Comparison of ENCODE assay signal across 1 cellular context in the genomic region with DNA sequence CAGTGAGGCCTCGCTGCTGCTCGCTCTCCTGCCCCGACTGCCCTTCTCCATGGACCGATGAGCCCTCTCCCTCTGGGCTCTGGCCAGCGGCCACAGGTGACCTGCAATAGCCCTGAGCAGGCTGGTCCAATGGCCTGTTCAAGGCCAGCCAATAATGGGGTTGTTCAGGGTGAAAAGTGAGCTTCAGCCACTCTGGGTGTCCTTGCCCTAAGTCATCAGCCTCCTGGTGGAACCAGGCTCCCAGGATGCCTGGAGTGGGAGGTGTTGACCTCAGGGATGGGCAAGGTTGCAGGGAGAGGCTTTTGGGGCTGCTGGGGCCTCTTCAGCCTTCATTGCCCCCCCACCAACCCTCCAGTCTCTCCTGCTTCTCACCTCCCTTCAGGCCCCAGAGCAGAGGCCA.
A peak's percentile ranks its signal among the peaks of the same experiment; 100 is the strongest.
TF ChIP-seq lines count a peak whose summit lies in the region.

No MANE protein-coding gene starts in this region.

TF ChIP-seq in HepG2, 621 proteins besides CTCF, POLR2A, EP300 and RAD21 (continued from another document and continues in another):
- TF ChIP-seq ZNF687 (CRISPR knock-in tag; IDR thresholded peaks at IDR 0.05) (peak; percentile 79), NCOA1 (CRISPR knock-in tag; IDR thresholded peaks at IDR 0.05) (no peak), POGZ (CRISPR knock-in tag; IDR thresholded peaks at IDR 0.05) (0 out of 2 replicates have a peak, but pooled peaks have one; percentile 43), ZKSCAN5 (CRISPR knock-in tag; IDR thresholded peaks at IDR 0.05) (no peak), ZNF597 (CRISPR knock-in tag; IDR thresholded peaks at IDR 0.05) (no peak), MTA3 (CRISPR knock-in tag; IDR thresholded peaks at IDR 0.05) (no peak), KDM5B (CRISPR knock-in tag; IDR thresholded peaks at IDR 0.05; ENCODE audit: borderline replicate concordance) (no peak), HNF1A (IDR thresholded peaks at IDR 0.05; ENCODE audit: low read depth) (no peak), HNF1A (CRISPR knock-in tag; IDR thresholded peaks at IDR 0.05; ENCODE audit: borderline replicate concordance) (no peak), ZNF256 (CRISPR knock-in tag; conservative IDR thresholded peaks at IDR 0.05) (no peak), TOPORS (CRISPR knock-in tag; IDR thresholded peaks at IDR 0.05) (no peak), ZZZ3 (CRISPR knock-in tag; IDR thresholded peaks at IDR 0.05; ENCODE audit: borderline replicate concordance) (no peak), PHF21A (CRISPR knock-in tag; IDR thresholded peaks at IDR 0.05) (peak; percentile 71; the same call in 1 of the 2 replicates), ZNF468 (CRISPR knock-in tag; IDR thresholded peaks at IDR 0.05) (no peak), TFDP2 (CRISPR knock-in tag; IDR thresholded peaks at IDR 0.05) (no peak), NR2F6 (IDR thresholded peaks at IDR 0.05) (0 out of 2 replicates have a peak, but pooled peaks have one; percentile 14), NR2F6 (CRISPR knock-in tag; IDR thresholded peaks at IDR 0.05) (peak; percentile 57), SPEN (CRISPR knock-in tag; IDR thresholded peaks at IDR 0.05; ENCODE audit: low read depth) (peak; percentile 59; the same call in 1 of the 2 replicates), SP1 (IDR thresholded peaks at IDR 0.05) (no peak), SP1 (CRISPR knock-in tag; IDR thresholded peaks at IDR 0.05) (no peak), ZBTB3 (CRISPR knock-in tag; IDR thresholded peaks at IDR 0.05; ENCODE audit: borderline replicate concordance, low read depth) (no peak), ZNF619 (CRISPR knock-in tag; IDR thresholded peaks at IDR 0.05) (no peak), DNMT3B (CRISPR knock-in tag; conservative IDR thresholded peaks at IDR 0.05) (no peak), THRA (CRISPR knock-in tag; IDR thresholded peaks at IDR 0.05; ENCODE audit: borderline replicate concordance) (peak; percentile 96), ZNF383 (CRISPR knock-in tag; IDR thresholded peaks at IDR 0.05; ENCODE audit: borderline replicate concordance) (no peak), RXRB (CRISPR knock-in tag; IDR thresholded peaks at IDR 0.05; ENCODE audit: borderline replicate concordance) (peak; percentile 91), HBP1 (CRISPR knock-in tag; IDR thresholded peaks at IDR 0.05; ENCODE audit: low read depth) (no peak), ZNF430 (CRISPR knock-in tag; IDR thresholded peaks at IDR 0.05) (no peak), KLF13 (CRISPR knock-in tag; IDR thresholded peaks at IDR 0.05) (no peak), ZBTB8A (CRISPR knock-in tag; IDR thresholded peaks at IDR 0.05; ENCODE audit: borderline replicate concordance, low read depth) (no peak), NFRKB (IDR thresholded peaks at IDR 0.05) (no peak), RARA (CRISPR knock-in tag; IDR thresholded peaks at IDR 0.05) (peak; percentile 65)
- TF ChIP-seq, protein P1, sequence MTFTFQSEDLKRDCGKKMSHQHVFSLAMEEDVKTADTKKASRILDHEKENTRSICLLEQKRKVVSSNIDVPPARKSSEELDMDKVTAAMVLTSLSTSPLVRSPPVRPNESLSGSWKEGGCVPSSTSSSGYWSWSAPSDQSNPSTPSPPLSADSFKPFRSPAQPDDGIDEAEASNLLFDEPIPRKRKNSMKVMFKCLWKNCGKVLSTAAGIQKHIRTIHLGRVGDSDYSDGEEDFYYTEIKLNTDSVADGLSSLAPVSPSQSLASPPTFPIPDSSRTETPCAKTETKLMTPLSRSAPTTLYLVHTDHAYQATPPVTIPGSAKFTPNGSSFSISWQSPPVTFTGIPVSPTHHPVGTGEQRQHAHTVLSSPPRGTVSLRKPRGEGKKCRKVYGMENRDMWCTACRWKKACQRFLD (CRISPR knock-in tag; IDR thresholded peaks at IDR 0.05; ENCODE audit: borderline replicate concordance): no peak
- TF ChIP-seq, protein P2, sequence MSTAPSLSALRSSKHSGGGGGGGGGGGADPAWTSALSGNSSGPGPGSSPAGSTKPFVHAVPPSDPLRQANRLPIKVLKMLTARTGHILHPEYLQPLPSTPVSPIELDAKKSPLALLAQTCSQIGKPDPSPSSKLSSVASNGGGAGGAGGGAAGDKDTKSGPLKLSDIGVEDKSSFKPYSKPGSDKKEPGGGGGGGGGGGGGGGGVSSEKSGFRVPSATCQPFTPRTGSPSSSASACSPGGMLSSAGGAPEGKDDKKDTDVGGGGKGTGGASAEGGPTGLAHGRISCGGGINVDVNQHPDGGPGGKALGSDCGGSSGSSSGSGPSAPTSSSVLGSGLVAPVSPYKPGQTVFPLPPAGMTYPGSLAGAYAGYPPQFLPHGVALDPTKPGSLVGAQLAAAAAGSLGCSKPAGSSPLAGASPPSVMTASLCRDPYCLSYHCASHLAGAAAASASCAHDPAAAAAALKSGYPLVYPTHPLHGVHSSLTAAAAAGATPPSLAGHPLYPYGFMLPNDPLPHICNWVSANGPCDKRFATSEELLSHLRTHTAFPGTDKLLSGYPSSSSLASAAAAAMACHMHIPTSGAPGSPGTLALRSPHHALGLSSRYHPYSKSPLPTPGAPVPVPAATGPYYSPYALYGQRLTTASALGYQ (CRISPR knock-in tag; IDR thresholded peaks at IDR 0.05): no peak
- TF ChIP-seq, protein P3, sequence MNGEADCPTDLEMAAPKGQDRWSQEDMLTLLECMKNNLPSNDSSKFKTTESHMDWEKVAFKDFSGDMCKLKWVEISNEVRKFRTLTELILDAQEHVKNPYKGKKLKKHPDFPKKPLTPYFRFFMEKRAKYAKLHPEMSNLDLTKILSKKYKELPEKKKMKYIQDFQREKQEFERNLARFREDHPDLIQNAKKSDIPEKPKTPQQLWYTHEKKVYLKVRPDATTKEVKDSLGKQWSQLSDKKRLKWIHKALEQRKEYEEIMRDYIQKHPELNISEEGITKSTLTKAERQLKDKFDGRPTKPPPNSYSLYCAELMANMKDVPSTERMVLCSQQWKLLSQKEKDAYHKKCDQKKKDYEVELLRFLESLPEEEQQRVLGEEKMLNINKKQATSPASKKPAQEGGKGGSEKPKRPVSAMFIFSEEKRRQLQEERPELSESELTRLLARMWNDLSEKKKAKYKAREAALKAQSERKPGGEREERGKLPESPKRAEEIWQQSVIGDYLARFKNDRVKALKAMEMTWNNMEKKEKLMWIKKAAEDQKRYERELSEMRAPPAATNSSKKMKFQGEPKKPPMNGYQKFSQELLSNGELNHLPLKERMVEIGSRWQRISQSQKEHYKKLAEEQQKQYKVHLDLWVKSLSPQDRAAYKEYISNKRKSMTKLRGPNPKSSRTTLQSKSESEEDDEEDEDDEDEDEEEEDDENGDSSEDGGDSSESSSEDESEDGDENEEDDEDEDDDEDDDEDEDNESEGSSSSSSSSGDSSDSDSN (CRISPR knock-in tag; IDR thresholded peaks at IDR 0.05): no peak
- TF ChIP-seq, protein P4, sequence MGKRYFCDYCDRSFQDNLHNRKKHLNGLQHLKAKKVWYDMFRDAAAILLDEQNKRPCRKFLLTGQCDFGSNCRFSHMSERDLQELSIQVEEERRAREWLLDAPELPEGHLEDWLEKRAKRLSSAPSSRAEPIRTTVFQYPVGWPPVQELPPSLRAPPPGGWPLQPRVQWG (CRISPR knock-in tag; IDR thresholded peaks at IDR 0.05; ENCODE audit: borderline replicate concordance, low read depth): no peak
